Comparison of ENCODE assay signal across 17 cellular contexts in the genomic region with DNA sequence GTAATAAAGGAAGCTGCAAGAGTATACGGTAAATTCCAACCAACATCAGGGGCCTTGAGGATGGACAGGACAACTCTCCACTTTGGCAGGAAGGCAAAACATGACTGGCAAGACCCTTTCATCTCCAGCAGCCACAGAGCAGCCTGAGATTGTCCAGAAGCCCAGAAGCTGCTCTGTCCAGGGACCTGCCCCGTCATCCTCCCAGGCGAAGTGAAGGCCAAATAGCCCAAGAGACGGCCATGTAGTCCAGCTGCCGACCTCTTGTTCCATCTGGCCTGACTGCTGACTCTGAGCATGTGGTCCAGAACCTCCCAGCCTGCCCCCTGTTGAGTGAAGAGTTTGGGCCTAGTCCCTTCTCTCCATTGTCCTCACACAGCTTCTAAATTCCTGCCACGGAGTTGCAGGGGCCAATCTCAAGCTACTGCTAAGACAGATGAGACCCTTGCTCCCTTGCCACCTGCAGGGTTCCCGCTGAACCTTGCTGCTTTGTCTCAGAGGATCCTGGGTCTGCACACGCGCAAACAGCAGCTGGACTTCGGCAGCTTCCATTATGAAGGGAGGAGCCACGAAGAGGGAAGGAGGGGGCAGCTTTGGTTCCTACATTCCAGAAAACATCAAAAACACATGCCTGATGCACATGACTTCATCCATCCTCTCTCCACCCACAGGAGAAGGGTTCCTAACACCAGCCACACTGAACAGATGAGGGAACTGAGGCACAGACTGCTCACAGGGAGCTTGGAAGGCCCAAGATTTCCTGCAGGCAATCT.
"Had no signal": no experiment of that assay in that cellular context is flagged by ENCODE, and none has a peak within 500 bp of the region (broad histone marks: within the 10 kb centered on the region; RNA-seq: fewer than 3 reads in every experiment).

No MANE protein-coding gene starts in this region.

- DNase-seq: activated CD4-positive, alpha-beta T cell treated with anti-CD3 and anti-CD28 coated beads for 4 hours; activated CD8-positive, alpha-beta memory T cell treated with anti-CD3 and anti-CD28 coated beads, Interleukin-2, amount 50 U/mL, for 48 hours; activated CD8-positive, alpha-beta T cell treated with anti-CD3 and anti-CD28 coated beads, Interleukin-2, amount 10 ng/mL, durations not matched to agents 7 days and 5 days; activated naive CD4-positive, alpha-beta T cell; activated naive CD8-positive, alpha-beta T cell treated with anti-CD3 and anti-CD28 coated beads, Interleukin-2, amount 50 U/mL, for 24 hours; colonic mucosa; hypothalamus; natural killer cell; pancreas; retina; T-helper 1 cell; thyroid gland; WERI-Rb-1 had no signal

- FAIRE-seq: pancreas had no signal

- H3K4me2 ChIP-seq: smooth muscle cell had no signal

- H3K27ac ChIP-seq: ascending aorta, colonic mucosa, pancreas, thyroid gland, WERI-Rb-1 had no signal

- H3K4me3 Mint-ChIP-seq: activated CD8-positive, alpha-beta T cell treated with anti-CD3 and anti-CD28 coated beads, Interleukin-2, amount 10 ng/mL, durations not matched to agents 7 days and 5 days; activated naive CD8-positive, alpha-beta T cell treated with anti-CD3 and anti-CD28 coated beads, Interleukin-2, amount 50 U/mL, for 24 hours; activated T-helper 1 cell treated with anti-CD3 and anti-CD28 coated beads, Interleukin-12 subunit alpha, Interleukin-12 subunit beta, Interleukin-2, Interleukin-4 antibody, amounts not matched to agents 30 ng/mL and 10 ng/mL and 1 ng/mL, durations not matched to agents 14 hours and 24 hours and 36 hours; natural killer cell had no signal

- H3K4me3 ChIP-seq: ascending aorta, cardiac muscle cell, colonic mucosa, pancreas, smooth muscle cell, thyroid gland had no signal

- H3K27me3 ChIP-seq: ascending aorta, cardiac muscle cell, colonic mucosa, pancreas, thyroid gland had no signal

- ATAC-seq: activated CD8-positive, alpha-beta T cell treated with anti-CD3 and anti-CD28 coated beads, Interleukin-2, amount 10 ng/mL, durations not matched to agents 7 days and 5 days; activated naive CD8-positive, alpha-beta T cell treated with anti-CD3 and anti-CD28 coated beads, Interleukin-2, amount 50 U/mL, for 24 hours; natural killer cell; pancreas had no signal

- H3K36me3 Mint-ChIP-seq: natural killer cell had no signal

- H3K9me3 ChIP-seq: ascending aorta, colonic mucosa, pancreas, thyroid gland had no signal

- H3K9me3 Mint-ChIP-seq: activated naive CD8-positive, alpha-beta T cell treated with anti-CD3 and anti-CD28 coated beads, Interleukin-2, amount 50 U/mL, for 24 hours; activated T-helper 1 cell treated with anti-CD3 and anti-CD28 coated beads, Interleukin-12 subunit alpha, Interleukin-12 subunit beta, Interleukin-2, Interleukin-4 antibody, amounts not matched to agents 30 ng/mL and 10 ng/mL and 1 ng/mL, durations not matched to agents 14 hours and 24 hours and 36 hours; natural killer cell had no signal

- H3K36me3 ChIP-seq: ascending aorta, cardiac muscle cell, colonic mucosa, pancreas, thyroid gland, WERI-Rb-1 had no signal

- H3K27ac Mint-ChIP-seq: activated CD8-positive, alpha-beta T cell treated with anti-CD3 and anti-CD28 coated beads, Interleukin-2, amount 10 ng/mL, durations not matched to agents 7 days and 5 days; activated naive CD8-positive, alpha-beta T cell treated with anti-CD3 and anti-CD28 coated beads, Interleukin-2, amount 50 U/mL, for 24 hours; activated T-helper 1 cell treated with anti-CD3 and anti-CD28 coated beads, Interleukin-12 subunit alpha, Interleukin-12 subunit beta, Interleukin-2, Interleukin-4 antibody, amounts not matched to agents 30 ng/mL and 10 ng/mL and 1 ng/mL, durations not matched to agents 14 hours and 24 hours and 36 hours; natural killer cell had no signal
